ENCODE assay signal across 8 cellular contexts in the genomic region with DNA sequence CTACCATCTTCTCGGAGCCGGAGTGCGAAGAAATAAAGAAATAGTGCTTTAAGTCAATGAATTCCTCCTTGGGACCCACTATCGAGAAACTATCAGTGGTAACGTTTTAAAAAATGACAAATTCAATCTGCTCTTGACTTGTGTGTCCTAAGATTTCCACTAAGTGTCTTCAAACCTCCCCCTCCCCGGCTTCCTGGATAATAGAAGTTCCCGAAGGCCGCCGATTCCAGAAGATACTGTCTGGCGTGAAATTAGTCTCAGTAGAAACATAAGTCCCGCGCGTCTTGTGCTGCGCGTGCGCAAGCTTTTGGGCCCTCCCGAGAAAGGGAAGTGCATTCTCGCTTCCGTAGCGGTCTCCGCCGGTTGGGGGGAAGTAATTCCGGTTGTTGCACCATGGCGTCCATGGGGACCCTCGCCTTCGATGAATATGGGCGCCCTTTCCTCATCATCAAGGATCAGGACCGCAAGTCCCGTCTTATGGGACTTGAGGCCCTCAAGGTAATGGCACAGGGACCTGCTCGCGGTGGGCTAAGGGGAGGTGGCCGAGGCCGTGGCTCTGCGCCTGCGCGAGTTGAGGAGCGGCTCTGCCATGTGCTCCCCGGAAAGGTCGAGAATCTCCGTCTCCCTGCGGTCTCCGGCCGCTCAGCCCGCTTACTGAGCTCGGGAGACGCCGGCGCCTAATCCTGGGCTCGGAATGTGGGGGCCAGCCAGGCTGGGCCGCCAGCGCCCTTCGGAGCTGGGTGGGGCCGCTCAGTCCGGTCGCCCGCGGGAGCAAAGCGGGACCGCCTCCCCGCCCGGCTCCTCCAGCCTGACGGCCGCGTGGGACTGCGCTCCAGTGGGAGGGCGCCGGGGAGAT.
DNase-seq lines count a peak whose midpoint lies in the region; ATAC-seq and FAIRE-seq lines count a peak whose summit lies in the region.

TSS of gene CCT5 (plus strand) at position 333 of the 856 bp plus-strand sequence. CDS start at position 394, 61 bp downstream.

- peak within 1 kb of the TSS; percentile 99 for H3K27ac Mint-ChIP-seq in central memory CD8-positive, alpha-beta T cell (ENCODE audit: low read depth)

- H3K4me3 Mint-ChIP-seq in central memory CD8-positive, alpha-beta T cell: peak within 1 kb of the TSS; percentile 85

- no peaks in the 10 kb centered on the region for H3K27me3 Mint-ChIP-seq in central memory CD8-positive, alpha-beta T cell

- ATAC-seq in GM19023 (IDR thresholded peaks at IDR 0.05; ENCODE audit: unreplicated experiment) (peak; percentile 82), HG03280 (IDR thresholded peaks at IDR 0.05; ENCODE audit: unreplicated experiment) (peak; percentile 76)
- peak; percentile 77 for ATAC-seq in central memory CD8-positive, alpha-beta T cell (replicated peaks; ENCODE audit: extremely low read depth, poor library complexity, severe bottlenecking)

- H3K36me3 Mint-ChIP-seq in central memory CD8-positive, alpha-beta T cell (ENCODE audit: insufficient read depth): peaks cover 37% of the 10 kb centered on the region

- peak; percentile 47 for FAIRE-seq in islet of Langerhans (lab: Jason Lieb, UNC)

- H3K9me3 Mint-ChIP-seq in central memory CD8-positive, alpha-beta T cell: no peaks in the 10 kb centered on the region

- H3K4me1 Mint-ChIP-seq in central memory CD8-positive, alpha-beta T cell: peaks cover 48% of the 10 kb centered on the region

- DNase-seq in AG08396 (ENCODE audit: low spot score): peak; percentile 98
- peak; percentile 98 for DNase-seq in NCI-H345 treated with DMSO at 0.1 percent for 48 hours (lab: John Stamatoyannopoulos, UW; ENCODE audit: unreplicated experiment)
- DNase-seq in activated CD4-positive, CD25-positive, alpha-beta regulatory T cell treated with anti-CD3 and anti-CD28 coated beads, Interleukin-2, amount 50 U/mL, for 16 hours (ENCODE audit: low read depth, low spot score): peak; percentile 87
- peak; percentile 79 to 89 for DNase-seq in central memory CD8-positive, alpha-beta T cell (ENCODE audit: low spot score in 2 of 2)
- DNase-seq in stimulated activated CD4-positive, alpha-beta T cell treated with anti-CD3 and anti-CD28 coated beads, Interleukin-12 subunit alpha, Interleukin-12 subunit beta, amount 100 ng/mL, for 4 hours: peak; percentile 81

Comparison
In these comparisons a context has a peak if more than half of its experiments do, and no peak if none do; other contexts are left out.
1. Peak in every context shown above with its lines: DNase-seq and ATAC-seq.